1 cellular context compared by ENCODE assay signal in the genomic region with DNA sequence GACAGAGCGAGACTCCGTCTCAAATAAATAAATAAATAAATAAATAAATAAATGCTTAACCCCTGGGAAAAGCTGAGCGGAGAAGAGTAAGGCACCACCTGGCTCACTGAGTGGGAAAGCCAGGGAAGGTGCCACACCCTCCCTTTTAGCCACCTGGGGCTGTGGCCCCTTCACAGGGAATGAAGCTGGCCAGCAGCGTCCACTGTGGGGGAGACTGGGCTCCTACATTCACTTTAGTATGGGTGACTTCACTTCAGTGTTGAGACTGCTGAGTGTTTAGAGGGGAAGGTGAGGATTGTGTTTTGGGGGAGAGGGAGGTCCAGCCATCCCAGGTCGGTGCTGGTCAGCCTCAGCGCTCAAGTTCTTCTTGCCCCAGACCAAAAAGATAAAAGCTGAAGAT.
TF ChIP-seq lines count a peak whose summit lies in the region.

No MANE protein-coding gene starts in this region.

TF ChIP-seq in IMR-90, 13 proteins besides CTCF, POLR2A, EP300 and RAD21 (continued from another document):
- TF ChIP-seq USF2 (IDR thresholded peaks at IDR 0.05; ENCODE audit: low read depth, low read length) = no peak
- no peak for TF ChIP-seq MAZ (IDR thresholded peaks at IDR 0.05; ENCODE audit: borderline replicate concordance, low read depth, low read length)
- no peak for TF ChIP-seq BHLHE40 (IDR thresholded peaks at IDR 0.05; ENCODE audit: low read depth, low read length)
- no peak for TF ChIP-seq MAFK (IDR thresholded peaks at IDR 0.05; ENCODE audit: low read depth, low read length)
- TF ChIP-seq NFE2L2 (IDR thresholded peaks at IDR 0.05; ENCODE audit: low read depth, low read length) = no peak
- TF ChIP-seq FOS (IDR thresholded peaks at IDR 0.05; ENCODE audit: low read depth, low read length) = no peak
